In genomic region chr1:93461236-93461635, GRCh38 we compare ENCODE assay signal across 1 cellular context.
TF ChIP-seq lines count a peak whose summit lies in the region.

No MANE protein-coding gene starts in this region.

TF ChIP-seq in H1, 55 proteins besides CTCF, POLR2A, EP300 and RAD21:
- TF ChIP-seq KDM4A (IDR thresholded peaks at IDR 0.05; ENCODE audit: low read depth, low read length, severe bottlenecking) (no peak), SP4 (IDR thresholded peaks at IDR 0.05; ENCODE audit: low read length) (no peak), TAF1 (IDR thresholded peaks at IDR 0.05; ENCODE audit: low read depth, low read length) (no peak), TEAD4 (IDR thresholded peaks at IDR 0.05; ENCODE audit: low read depth, low read length) (no peak), BACH1 (IDR thresholded peaks at IDR 0.05; ENCODE audit: low read length) (no peak), CBX5 (IDR thresholded peaks at IDR 0.05; ENCODE audit: low read depth, low read length) (no peak)
- TF ChIP-seq, protein P1, sequence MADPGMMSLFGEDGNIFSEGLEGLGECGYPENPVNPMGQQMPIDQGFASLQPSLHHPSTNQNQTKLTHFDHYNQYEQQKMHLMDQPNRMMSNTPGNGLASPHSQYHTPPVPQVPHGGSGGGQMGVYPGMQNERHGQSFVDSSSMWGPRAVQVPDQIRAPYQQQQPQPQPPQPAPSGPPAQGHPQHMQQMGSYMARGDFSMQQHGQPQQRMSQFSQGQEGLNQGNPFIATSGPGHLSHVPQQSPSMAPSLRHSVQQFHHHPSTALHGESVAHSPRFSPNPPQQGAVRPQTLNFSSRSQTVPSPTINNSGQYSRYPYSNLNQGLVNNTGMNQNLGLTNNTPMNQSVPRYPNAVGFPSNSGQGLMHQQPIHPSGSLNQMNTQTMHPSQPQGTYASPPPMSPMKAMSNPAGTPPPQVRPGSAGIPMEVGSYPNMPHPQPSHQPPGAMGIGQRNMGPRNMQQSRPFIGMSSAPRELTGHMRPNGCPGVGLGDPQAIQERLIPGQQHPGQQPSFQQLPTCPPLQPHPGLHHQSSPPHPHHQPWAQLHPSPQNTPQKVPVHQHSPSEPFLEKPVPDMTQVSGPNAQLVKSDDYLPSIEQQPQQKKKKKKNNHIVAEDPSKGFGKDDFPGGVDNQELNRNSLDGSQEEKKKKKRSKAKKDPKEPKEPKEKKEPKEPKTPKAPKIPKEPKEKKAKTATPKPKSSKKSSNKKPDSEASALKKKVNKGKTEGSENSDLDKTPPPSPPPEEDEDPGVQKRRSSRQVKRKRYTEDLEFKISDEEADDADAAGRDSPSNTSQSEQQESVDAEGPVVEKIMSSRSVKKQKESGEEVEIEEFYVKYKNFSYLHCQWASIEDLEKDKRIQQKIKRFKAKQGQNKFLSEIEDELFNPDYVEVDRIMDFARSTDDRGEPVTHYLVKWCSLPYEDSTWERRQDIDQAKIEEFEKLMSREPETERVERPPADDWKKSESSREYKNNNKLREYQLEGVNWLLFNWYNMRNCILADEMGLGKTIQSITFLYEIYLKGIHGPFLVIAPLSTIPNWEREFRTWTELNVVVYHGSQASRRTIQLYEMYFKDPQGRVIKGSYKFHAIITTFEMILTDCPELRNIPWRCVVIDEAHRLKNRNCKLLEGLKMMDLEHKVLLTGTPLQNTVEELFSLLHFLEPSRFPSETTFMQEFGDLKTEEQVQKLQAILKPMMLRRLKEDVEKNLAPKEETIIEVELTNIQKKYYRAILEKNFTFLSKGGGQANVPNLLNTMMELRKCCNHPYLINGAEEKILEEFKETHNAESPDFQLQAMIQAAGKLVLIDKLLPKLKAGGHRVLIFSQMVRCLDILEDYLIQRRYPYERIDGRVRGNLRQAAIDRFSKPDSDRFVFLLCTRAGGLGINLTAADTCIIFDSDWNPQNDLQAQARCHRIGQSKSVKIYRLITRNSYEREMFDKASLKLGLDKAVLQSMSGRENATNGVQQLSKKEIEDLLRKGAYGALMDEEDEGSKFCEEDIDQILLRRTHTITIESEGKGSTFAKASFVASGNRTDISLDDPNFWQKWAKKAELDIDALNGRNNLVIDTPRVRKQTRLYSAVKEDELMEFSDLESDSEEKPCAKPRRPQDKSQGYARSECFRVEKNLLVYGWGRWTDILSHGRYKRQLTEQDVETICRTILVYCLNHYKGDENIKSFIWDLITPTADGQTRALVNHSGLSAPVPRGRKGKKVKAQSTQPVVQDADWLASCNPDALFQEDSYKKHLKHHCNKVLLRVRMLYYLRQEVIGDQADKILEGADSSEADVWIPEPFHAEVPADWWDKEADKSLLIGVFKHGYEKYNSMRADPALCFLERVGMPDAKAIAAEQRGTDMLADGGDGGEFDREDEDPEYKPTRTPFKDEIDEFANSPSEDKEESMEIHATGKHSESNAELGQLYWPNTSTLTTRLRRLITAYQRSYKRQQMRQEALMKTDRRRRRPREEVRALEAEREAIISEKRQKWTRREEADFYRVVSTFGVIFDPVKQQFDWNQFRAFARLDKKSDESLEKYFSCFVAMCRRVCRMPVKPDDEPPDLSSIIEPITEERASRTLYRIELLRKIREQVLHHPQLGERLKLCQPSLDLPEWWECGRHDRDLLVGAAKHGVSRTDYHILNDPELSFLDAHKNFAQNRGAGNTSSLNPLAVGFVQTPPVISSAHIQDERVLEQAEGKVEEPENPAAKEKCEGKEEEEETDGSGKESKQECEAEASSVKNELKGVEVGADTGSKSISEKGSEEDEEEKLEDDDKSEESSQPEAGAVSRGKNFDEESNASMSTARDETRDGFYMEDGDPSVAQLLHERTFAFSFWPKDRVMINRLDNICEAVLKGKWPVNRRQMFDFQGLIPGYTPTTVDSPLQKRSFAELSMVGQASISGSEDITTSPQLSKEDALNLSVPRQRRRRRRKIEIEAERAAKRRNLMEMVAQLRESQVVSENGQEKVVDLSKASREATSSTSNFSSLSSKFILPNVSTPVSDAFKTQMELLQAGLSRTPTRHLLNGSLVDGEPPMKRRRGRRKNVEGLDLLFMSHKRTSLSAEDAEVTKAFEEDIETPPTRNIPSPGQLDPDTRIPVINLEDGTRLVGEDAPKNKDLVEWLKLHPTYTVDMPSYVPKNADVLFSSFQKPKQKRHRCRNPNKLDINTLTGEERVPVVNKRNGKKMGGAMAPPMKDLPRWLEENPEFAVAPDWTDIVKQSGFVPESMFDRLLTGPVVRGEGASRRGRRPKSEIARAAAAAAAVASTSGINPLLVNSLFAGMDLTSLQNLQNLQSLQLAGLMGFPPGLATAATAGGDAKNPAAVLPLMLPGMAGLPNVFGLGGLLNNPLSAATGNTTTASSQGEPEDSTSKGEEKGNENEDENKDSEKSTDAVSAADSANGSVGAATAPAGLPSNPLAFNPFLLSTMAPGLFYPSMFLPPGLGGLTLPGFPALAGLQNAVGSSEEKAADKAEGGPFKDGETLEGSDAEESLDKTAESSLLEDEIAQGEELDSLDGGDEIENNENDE (IDR thresholded peaks at IDR 0.05; ENCODE audit: insufficient replicate concordance, low read length), result no peak
- TF ChIP-seq, protein P2, sequence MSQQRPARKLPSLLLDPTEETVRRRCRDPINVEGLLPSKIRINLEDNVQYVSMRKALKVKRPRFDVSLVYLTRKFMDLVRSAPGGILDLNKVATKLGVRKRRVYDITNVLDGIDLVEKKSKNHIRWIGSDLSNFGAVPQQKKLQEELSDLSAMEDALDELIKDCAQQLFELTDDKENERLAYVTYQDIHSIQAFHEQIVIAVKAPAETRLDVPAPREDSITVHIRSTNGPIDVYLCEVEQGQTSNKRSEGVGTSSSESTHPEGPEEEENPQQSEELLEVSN (IDR thresholded peaks at IDR 0.05), result no peak
- TF ChIP-seq, protein P3, sequence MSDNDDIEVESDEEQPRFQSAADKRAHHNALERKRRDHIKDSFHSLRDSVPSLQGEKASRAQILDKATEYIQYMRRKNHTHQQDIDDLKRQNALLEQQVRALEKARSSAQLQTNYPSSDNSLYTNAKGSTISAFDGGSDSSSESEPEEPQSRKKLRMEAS (IDR thresholded peaks at IDR 0.05), result no peak
